In the genomic region with DNA sequence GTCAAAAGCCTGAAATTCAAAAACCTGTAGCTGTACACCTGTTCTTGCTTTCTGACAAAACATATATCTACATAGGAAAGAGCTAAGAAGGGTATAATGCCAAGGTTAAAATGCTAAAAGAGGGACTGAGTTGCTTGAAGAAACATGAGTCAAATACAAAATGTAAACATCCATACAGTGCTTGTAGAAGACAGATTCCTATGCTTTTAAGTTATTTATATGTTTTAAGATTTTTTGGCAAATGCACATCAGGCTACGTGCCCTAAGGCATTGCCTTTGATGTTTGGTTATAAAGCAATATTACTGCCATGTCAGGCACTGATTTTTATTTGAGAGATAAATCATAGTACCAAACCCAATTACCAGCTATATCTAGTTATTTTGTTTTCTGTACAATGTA, we compare ENCODE assay signal across 24 cellular contexts.
"Had no signal": no experiment of that assay in that cellular context is flagged by ENCODE, and none has a peak within 500 bp of the region (broad histone marks: within the 10 kb centered on the region; RNA-seq: fewer than 3 reads in every experiment).

No MANE protein-coding gene starts in this region.

- H3K9ac ChIP-seq: KMS-11, SK-N-SH had no signal

- H3K9me2 ChIP-seq: SK-N-SH had no signal

- H3K4me3 Mint-ChIP-seq: IgD-negative memory B cell, T-cell had no signal

- H3K27ac Mint-ChIP-seq: IgD-negative memory B cell, T-cell had no signal

- H3K27ac ChIP-seq: KMS-11, RWPE1 had no signal

- ATAC-seq: HepG2, K562, Panc1, T-cell had no signal

- H3K4me1 Mint-ChIP-seq: IgD-negative memory B cell, T-cell had no signal

- H3K36me3 Mint-ChIP-seq: IgD-negative memory B cell, T-cell had no signal

- DNase-seq: Kasumi-1, MV-4-11, NCI-H1048, NCI-H1105, NCI-H1436 treated with DMSO at 0.1 percent for 48 hours, NCI-H1694, NCI-H187 treated with DMSO at 0.1 percent for 48 hours, NCI-H2029 treated with DMSO at 0.1 percent for 48 hours, NCI-H2171 treated with DMSO at 0.1 percent for 48 hours, NCI-H345, NCI-H446 treated with DMSO at 0.1 percent for 48 hours, NCI-H510A treated with DMSO at 0.1 percent for 48 hours, NCI-H526, NCI-H748 treated with DMSO at 0.1 percent for 48 hours, SHP77, SK-N-SH, SW 1271, T-cell had no signal

- H3K27me3 Mint-ChIP-seq: IgD-negative memory B cell, T-cell had no signal

- H3K4me3 ChIP-seq: K562 had no signal

- H3K9me3 ChIP-seq: SK-N-SH had no signal

- H3K4me2 ChIP-seq: KMS-11, SK-N-SH had no signal
